In the genomic region with DNA sequence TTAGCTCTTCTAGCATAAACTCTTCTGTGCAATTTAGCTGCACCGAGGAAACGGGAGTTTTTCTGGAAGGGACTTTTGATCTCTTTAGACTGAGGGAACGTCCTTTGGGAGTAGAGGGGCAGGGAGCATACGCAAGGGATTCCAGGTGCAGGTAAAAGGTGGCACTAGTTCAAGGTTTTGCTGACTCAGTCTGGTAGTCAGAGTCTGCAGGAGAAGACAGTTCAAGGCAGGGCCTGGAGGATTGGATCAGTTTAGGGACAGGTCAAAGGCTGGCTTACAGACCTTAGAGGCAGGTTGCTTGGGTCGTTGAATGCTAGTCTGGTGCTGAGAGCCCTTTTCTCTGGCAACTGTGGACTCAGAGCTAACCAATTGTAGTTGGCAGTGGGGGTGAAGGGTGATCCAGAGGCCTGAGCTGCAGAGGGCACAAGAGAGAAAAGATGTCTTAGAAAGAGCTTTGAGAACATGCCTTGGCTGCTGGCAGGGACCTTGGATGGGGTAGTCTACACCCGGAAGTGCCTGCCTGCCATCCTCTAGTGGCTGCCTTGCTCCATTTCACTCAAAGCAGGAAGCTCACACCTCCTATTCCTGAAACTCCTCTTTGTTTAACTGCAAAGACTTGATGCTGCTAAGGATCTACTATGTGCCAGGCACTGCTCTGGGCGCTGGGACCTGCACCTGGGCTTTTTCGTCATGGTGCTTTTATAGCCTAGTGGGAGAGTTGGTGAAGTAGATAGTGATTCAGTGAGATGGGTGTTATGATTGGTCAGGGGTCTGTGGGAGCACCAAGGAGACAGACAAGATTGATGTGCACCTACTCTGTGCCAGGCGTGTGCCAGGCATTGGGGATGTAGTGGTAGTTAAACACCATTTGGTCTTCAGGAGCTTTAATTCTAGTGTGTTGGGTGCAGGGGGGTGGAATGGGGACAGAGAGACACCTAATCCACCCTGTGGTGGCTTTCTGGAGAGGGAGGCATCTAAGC, we compare ENCODE assay signal across 8 cellular contexts. TPM values are rescaled to one million over a fixed set of nuclear protein-coding genes. Genes with fewer than 3 reads are reported as not detected.
DNase-seq lines count a peak whose midpoint lies in the region; ATAC-seq and TF ChIP-seq lines count a peak whose summit lies in the region.

No MANE protein-coding gene starts in this region.

- H3K4me1 ChIP-seq in NT2/D1 (ENCODE audit: insufficient read depth, insufficient read length): peaks cover 5% of the 10 kb centered on the region
- peaks cover 8% of the 10 kb centered on the region for H3K4me1 ChIP-seq in parathyroid adenoma

- H3K79me2 ChIP-seq in parathyroid adenoma: no peaks in the 10 kb centered on the region

- peak overlapping the region; percentile 70 for H3K4me2 ChIP-seq in parathyroid adenoma (ENCODE audit: low read length)

- DNase-seq in NT2/D1 (ENCODE audit: low read depth, low spot score): no peak
- no peak for DNase-seq in chondrocyte (ENCODE audit: low spot score)
- DNase-seq in substantia nigra (lab: John Stamatoyannopoulos, UW): no peak
- no peak for DNase-seq in cerebellum (ENCODE audit: low spot score)
- no peak for DNase-seq in amniotic stem cell (lab: John Stamatoyannopoulos, UW)

- H3K27me3 ChIP-seq in NT2/D1 (ENCODE audit: insufficient read depth, insufficient read length): no peaks in the 10 kb centered on the region
- H3K27me3 ChIP-seq in parathyroid adenoma (ENCODE audit: control insufficient read depth, insufficient read depth, low read length): no peaks in the 10 kb centered on the region

- H3K9me3 ChIP-seq in NT2/D1 (ENCODE audit: insufficient read depth, low read length) (no peaks in the 10 kb centered on the region), parathyroid adenoma (ENCODE audit: control insufficient read depth, low read length) (no peaks in the 10 kb centered on the region)

- H3K27ac Mint-ChIP-seq in chondrocyte (ENCODE audit: unreplicated experiment): peak overlapping the region; percentile 73

- H3K27ac ChIP-seq in parathyroid adenoma (no peak overlapping the region), substantia nigra (ENCODE audit: low read depth, low read length, poor library complexity, severe bottlenecking) (no peak overlapping the region)

- H3K9ac ChIP-seq in NT2/D1 (ENCODE audit: insufficient read length, low read depth): peak overlapping the region; percentile 21
- no peak overlapping the region for H3K9ac ChIP-seq in parathyroid adenoma

- TF ChIP-seq CTCF in GM12872 (IDR thresholded peaks at IDR 0.05; ENCODE audit: insufficient read depth, low read depth, low read length) (peak; percentile 63), chondrocyte (IDR thresholded peaks at IDR 0.05) (no peak), parathyroid adenoma (IDR thresholded peaks at IDR 0.05) (no peak)

- no peaks in the 10 kb centered on the region for H3K27me3 Mint-ChIP-seq in chondrocyte (ENCODE audit: low read depth)

- H2AFZ ChIP-seq in parathyroid adenoma: no peak overlapping the region

- ATAC-seq in GM21528 (IDR thresholded peaks at IDR 0.05; ENCODE audit: low FRiP score, unreplicated experiment): no peak

- no peak overlapping the region for H3K4me3 ChIP-seq in NT2/D1 (ENCODE audit: insufficient read length, low read depth)
- no peak overlapping the region for H3K4me3 ChIP-seq in parathyroid adenoma (ENCODE audit: low read depth, low read length)

- H3K9me3 Mint-ChIP-seq in chondrocyte (ENCODE audit: low read depth): no peaks in the 10 kb centered on the region

- H3K36me3 Mint-ChIP-seq in chondrocyte (ENCODE audit: low read depth): no peaks in the 10 kb centered on the region

- H3K36me3 ChIP-seq in NT2/D1 (ENCODE audit: insufficient read depth, insufficient read length, low read length): peaks cover 5% of the 10 kb centered on the region
- H3K36me3 ChIP-seq in parathyroid adenoma (ENCODE audit: control insufficient read depth, insufficient read depth, low read length): no peaks in the 10 kb centered on the region

- peak overlapping the region; percentile 81 for H3K4me3 Mint-ChIP-seq in chondrocyte (ENCODE audit: unreplicated experiment)

- H3K4me1 Mint-ChIP-seq in chondrocyte (ENCODE audit: low read depth): peaks cover 58% of the 10 kb centered on the region

RNA-seq across cellular contexts. Expression of a gene that starts 17.1 kb away (rescaled TPM):
- total RNA-seq in chondrocyte (2.5 to 6.2 TPM (median 3.5 TPM) in 3 replicates), cerebellum (194 TPM)

RNA-seq across cellular contexts. Expression of a gene that starts 52.7 kb away (rescaled TPM):
- total RNA-seq in chondrocyte (not detected in 3 replicates), cerebellum (not detected)

RNA-seq across cellular contexts. Expression of a gene that starts 56.7 kb away (rescaled TPM):
- total RNA-seq in chondrocyte (not detected in 3 replicates), cerebellum (0.27 TPM)

Comparison
In these comparisons a context has a peak if more than half of its experiments do, and no peak if none do; other contexts are left out.
1. RNA of a gene that starts 17.1 kb away (total RNA-seq): 194 TPM in cerebellum (single experiment); 2.5 to 6.2 TPM in chondrocyte; every median in the first group is over 10 times any median in the second.